ENCODE assay signal across 3 cellular contexts in the genomic region with DNA sequence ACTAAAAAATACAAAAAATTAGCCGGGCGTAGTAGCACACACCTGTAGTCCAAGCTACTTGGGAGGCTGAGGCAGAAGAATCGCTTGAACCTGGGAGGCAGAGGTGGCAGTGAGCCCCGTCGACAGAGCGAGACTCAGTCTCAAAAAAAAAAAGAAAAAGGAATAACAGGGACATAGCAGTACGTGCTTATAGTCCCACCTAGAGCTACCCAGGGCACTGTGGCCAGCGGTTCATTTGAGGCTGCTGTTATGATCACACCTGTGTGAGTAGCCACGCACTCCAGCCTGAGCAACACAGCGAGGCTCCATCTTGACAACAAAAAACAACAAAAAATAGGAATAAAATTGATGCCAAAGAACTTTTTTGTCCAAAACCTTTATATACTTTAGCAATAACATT.
TF ChIP-seq lines count a peak whose summit lies in the region.

No MANE protein-coding gene starts in this region.

TF ChIP-seq in GM23338, 12 proteins besides CTCF, POLR2A, EP300 and RAD21 (continues in another document):
- TF ChIP-seq JUNB (IDR thresholded peaks at IDR 0.05; ENCODE audit: unreplicated experiment) = no peak
- TF ChIP-seq ZNF331 (CRISPR knock-in tag; IDR thresholded peaks at IDR 0.05; ENCODE audit: low read depth) = no peak
- no peak for TF ChIP-seq STAT1 (IDR thresholded peaks at IDR 0.05; ENCODE audit: unreplicated experiment)
- TF ChIP-seq, protein P1, sequence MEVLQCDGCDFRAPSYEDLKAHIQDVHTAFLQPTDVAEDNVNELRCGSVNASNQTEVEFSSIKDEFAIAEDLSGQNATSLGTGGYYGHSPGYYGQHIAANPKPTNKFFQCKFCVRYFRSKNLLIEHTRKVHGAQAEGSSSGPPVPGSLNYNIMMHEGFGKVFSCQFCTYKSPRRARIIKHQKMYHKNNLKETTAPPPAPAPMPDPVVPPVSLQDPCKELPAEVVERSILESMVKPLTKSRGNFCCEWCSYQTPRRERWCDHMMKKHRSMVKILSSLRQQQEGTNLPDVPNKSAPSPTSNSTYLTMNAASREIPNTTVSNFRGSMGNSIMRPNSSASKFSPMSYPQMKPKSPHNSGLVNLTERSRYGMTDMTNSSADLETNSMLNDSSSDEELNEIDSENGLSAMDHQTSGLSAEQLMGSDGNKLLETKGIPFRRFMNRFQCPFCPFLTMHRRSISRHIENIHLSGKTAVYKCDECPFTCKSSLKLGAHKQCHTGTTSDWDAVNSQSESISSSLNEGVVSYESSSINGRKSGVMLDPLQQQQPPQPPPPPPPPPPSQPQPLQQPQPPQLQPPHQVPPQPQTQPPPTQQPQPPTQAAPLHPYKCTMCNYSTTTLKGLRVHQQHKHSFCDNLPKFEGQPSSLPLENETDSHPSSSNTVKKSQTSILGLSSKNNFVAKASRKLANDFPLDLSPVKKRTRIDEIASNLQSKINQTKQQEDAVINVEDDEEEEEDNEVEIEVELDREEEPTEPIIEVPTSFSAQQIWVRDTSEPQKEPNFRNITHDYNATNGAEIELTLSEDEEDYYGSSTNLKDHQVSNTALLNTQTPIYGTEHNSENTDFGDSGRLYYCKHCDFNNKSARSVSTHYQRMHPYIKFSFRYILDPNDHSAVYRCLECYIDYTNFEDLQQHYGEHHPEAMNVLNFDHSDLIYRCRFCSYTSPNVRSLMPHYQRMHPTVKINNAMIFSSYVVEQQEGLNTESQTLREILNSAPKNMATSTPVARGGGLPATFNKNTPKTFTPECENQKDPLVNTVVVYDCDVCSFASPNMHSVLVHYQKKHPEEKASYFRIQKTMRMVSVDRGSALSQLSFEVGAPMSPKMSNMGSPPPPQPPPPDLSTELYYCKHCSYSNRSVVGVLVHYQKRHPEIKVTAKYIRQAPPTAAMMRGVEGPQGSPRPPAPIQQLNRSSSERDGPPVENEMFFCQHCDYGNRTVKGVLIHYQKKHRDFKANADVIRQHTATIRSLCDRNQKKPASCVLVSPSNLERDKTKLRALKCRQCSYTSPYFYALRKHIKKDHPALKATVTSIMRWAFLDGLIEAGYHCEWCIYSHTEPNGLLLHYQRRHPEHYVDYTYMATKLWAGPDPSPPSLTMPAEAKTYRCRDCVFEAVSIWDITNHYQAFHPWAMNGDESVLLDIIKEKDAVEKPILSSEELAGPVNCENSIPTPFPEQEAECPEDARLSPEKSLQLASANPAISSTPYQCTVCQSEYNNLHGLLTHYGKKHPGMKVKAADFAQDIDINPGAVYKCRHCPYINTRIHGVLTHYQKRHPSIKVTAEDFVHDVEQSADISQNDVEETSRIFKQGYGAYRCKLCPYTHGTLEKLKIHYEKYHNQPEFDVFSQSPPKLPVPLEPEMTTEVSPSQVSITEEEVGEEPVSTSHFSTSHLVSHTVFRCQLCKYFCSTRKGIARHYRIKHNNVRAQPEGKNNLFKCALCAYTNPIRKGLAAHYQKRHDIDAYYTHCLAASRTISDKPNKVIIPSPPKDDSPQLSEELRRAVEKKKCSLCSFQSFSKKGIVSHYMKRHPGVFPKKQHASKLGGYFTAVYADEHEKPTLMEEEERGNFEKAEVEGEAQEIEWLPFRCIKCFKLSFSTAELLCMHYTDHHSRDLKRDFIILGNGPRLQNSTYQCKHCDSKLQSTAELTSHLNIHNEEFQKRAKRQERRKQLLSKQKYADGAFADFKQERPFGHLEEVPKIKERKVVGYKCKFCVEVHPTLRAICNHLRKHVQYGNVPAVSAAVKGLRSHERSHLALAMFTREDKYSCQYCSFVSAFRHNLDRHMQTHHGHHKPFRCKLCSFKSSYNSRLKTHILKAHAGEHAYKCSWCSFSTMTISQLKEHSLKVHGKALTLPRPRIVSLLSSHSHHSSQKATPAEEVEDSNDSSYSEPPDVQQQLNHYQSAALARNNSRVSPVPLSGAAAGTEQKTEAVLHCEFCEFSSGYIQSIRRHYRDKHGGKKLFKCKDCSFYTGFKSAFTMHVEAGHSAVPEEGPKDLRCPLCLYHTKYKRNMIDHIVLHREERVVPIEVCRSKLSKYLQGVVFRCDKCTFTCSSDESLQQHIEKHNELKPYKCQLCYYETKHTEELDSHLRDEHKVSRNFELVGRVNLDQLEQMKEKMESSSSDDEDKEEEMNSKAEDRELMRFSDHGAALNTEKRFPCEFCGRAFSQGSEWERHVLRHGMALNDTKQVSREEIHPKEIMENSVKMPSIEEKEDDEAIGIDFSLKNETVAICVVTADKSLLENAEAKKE (CRISPR knock-in tag; IDR thresholded peaks at IDR 0.05) = no peak
- TF ChIP-seq EZH2 (IDR thresholded peaks at IDR 0.05; ENCODE audit: low read depth, unreplicated experiment) = no peak
- no peak for TF ChIP-seq ZNF114 (CRISPR knock-in tag; IDR thresholded peaks at IDR 0.05)

TF ChIP-seq in IMR-90, 13 proteins besides CTCF, POLR2A, EP300 and RAD21:
- TF ChIP-seq RCOR1 (IDR thresholded peaks at IDR 0.05; ENCODE audit: insufficient replicate concordance, low read length) = no peak
- TF ChIP-seq MAFK (IDR thresholded peaks at IDR 0.05; ENCODE audit: low read depth, low read length) = no peak
- TF ChIP-seq MAZ (IDR thresholded peaks at IDR 0.05; ENCODE audit: borderline replicate concordance, low read depth, low read length) = no peak
- TF ChIP-seq BHLHE40 (IDR thresholded peaks at IDR 0.05; ENCODE audit: low read depth, low read length) = no peak
- TF ChIP-seq MXI1 (IDR thresholded peaks at IDR 0.05; ENCODE audit: borderline replicate concordance, low read depth, low read length) = no peak
- no peak for TF ChIP-seq RFX5 (IDR thresholded peaks at IDR 0.05; ENCODE audit: low read depth, low read length)
- no peak for TF ChIP-seq CEBPB (IDR thresholded peaks at IDR 0.05; ENCODE audit: low read depth, low read length)
- TF ChIP-seq FOS (IDR thresholded peaks at IDR 0.05; ENCODE audit: low read depth, low read length) = no peak
- TF ChIP-seq, protein P2, sequence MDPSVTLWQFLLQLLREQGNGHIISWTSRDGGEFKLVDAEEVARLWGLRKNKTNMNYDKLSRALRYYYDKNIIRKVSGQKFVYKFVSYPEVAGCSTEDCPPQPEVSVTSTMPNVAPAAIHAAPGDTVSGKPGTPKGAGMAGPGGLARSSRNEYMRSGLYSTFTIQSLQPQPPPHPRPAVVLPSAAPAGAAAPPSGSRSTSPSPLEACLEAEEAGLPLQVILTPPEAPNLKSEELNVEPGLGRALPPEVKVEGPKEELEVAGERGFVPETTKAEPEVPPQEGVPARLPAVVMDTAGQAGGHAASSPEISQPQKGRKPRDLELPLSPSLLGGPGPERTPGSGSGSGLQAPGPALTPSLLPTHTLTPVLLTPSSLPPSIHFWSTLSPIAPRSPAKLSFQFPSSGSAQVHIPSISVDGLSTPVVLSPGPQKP (IDR thresholded peaks at IDR 0.05; ENCODE audit: borderline replicate concordance, low read depth, low read length) = no peak
- TF ChIP-seq, protein P3, sequence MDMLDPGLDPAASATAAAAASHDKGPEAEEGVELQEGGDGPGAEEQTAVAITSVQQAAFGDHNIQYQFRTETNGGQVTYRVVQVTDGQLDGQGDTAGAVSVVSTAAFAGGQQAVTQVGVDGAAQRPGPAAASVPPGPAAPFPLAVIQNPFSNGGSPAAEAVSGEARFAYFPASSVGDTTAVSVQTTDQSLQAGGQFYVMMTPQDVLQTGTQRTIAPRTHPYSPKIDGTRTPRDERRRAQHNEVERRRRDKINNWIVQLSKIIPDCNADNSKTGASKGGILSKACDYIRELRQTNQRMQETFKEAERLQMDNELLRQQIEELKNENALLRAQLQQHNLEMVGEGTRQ (IDR thresholded peaks at IDR 0.05; ENCODE audit: low read depth, low read length) = no peak
- no peak for TF ChIP-seq CHD1 (IDR thresholded peaks at IDR 0.05; ENCODE audit: low read depth, low read length)
- no peak for TF ChIP-seq SMC3 (IDR thresholded peaks at IDR 0.05; ENCODE audit: low read depth, low read length)
- TF ChIP-seq NFE2L2 (IDR thresholded peaks at IDR 0.05; ENCODE audit: low read depth, low read length) = no peak

TF ChIP-seq in K562, 482 proteins besides CTCF, POLR2A, EP300 and RAD21:
- TF ChIP-seq GTF2A2 (tag; IDR thresholded peaks at IDR 0.05) (no peak), POLR2AphosphoS5 (IDR thresholded peaks at IDR 0.05; ENCODE audit: control insufficient read depth, insufficient read depth, low read depth, low read length) (no peak), NR2C2 (CRISPR knock-in tag; IDR thresholded peaks at IDR 0.05) (no peak), NR2C2 (tag; IDR thresholded peaks at IDR 0.05) (no peak), ZBTB8A (IDR thresholded peaks at IDR 0.05; ENCODE audit: partially characterized antibody) (no peak), RBM15 (IDR thresholded peaks at IDR 0.05; ENCODE audit: insufficient read depth, low read length) (no peak), SRSF9 (IDR thresholded peaks at IDR 0.05; ENCODE audit: borderline replicate concordance, low read depth, low read length) (no peak), ZNF707 (CRISPR knock-in tag; conservative IDR thresholded peaks at IDR 0.05) (no peak), CBFA2T3 (IDR thresholded peaks at IDR 0.05) (no peak), MIER1 (IDR thresholded peaks at IDR 0.05; ENCODE audit: low read depth) (no peak), ZC3H4 (CRISPR knock-in tag; IDR thresholded peaks at IDR 0.05; ENCODE audit: borderline replicate concordance) (no peak), CCNT2 (IDR thresholded peaks at IDR 0.05; ENCODE audit: borderline replicate concordance, extremely low read depth, insufficient read length, low read depth, low read length) (no peak), KDM4B (IDR thresholded peaks at IDR 0.05; ENCODE audit: borderline replicate concordance in 2 of 2, low read depth in 1 of 2) (no peak), ZFPM2 (CRISPR knock-in tag; IDR thresholded peaks at IDR 0.05) (no peak), MECOM (CRISPR knock-in tag; IDR thresholded peaks at IDR 0.05) (no peak), ELF1 (tag; IDR thresholded peaks at IDR 0.05) (no peak), TSC22D4 (tag; IDR thresholded peaks at IDR 0.05) (no peak)
- TF ChIP-seq, protein P4, sequence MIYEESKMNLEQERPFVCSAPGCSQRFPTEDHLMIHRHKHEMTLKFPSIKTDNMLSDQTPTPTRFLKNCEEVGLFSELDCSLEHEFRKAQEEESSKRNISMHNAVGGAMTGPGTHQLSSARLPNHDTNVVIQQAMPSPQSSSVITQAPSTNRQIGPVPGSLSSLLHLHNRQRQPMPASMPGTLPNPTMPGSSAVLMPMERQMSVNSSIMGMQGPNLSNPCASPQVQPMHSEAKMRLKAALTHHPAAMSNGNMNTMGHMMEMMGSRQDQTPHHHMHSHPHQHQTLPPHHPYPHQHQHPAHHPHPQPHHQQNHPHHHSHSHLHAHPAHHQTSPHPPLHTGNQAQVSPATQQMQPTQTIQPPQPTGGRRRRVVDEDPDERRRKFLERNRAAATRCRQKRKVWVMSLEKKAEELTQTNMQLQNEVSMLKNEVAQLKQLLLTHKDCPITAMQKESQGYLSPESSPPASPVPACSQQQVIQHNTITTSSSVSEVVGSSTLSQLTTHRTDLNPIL (CRISPR knock-in tag; IDR thresholded peaks at IDR 0.05) = no peak
- TF ChIP-seq, protein P5, sequence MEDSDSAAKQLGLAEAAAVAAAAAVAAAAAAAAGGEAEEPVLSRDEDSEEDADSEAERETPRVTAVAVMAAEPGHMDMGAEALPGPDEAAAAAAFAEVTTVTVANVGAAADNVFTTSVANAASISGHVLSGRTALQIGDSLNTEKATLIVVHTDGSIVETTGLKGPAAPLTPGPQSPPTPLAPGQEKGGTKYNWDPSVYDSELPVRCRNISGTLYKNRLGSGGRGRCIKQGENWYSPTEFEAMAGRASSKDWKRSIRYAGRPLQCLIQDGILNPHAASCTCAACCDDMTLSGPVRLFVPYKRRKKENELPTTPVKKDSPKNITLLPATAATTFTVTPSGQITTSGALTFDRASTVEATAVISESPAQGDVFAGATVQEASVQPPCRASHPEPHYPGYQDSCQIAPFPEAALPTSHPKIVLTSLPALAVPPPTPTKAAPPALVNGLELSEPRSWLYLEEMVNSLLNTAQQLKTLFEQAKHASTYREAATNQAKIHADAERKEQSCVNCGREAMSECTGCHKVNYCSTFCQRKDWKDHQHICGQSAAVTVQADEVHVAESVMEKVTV (CRISPR knock-in tag; IDR thresholded peaks at IDR 0.05) = no peak
TF ChIP-seq in K562: peak in this region for 0.
